Comparison of ENCODE assay signal across 8 cellular contexts in the genomic region with DNA sequence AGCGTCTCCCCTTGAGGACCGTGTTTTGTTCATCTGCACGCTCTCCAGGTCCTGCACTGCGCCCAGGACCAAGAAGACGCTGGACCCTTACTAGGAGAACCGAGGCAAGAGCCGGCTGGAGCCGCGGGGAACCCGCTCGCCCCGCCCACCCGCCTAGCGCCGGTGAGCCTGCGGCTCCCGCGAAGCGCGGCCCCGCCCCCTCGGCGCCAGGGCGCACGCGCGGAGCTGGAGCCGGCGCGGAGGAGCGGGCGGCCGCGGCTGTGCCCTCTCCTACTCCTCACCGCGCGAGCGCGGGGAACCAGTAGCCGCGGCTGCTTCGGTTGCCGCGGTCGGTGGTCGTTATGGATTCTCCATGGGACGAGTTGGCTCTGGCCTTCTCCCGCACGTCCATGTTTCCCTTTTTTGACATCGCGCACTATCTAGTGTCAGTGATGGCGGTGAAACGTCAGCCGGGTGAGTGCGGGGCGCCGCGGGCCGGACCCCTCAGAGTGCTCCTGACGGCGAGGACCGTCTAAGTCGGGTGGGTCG. TPM values are rescaled to one million over a fixed set of nuclear protein-coding genes. Genes with fewer than 3 reads are reported as not detected.
A peak's percentile ranks its signal among the peaks of the same experiment; 100 is the strongest.
DNase-seq lines count a peak whose midpoint lies in the region; ATAC-seq, FAIRE-seq and TF ChIP-seq lines count a peak whose summit lies in the region.

Gene TMEM38B, plus strand, starts transcription at position 222 of the 528 bp plus-strand sequence. Its CDS starts 120 bp downstream, at position 342.

- H3K4me1 Mint-ChIP-seq in IgD-negative memory B cell (peaks cover 15 to 31% (median 22%) of the 10 kb centered on the region in 3 donors), neural progenitor cell (peaks cover 30% of the 10 kb centered on the region)

- DNase-seq in EH (ENCODE audit: low read depth): peak; percentile 80
- DNase-seq in RCC 7860 (ENCODE audit: low spot score): peak; percentile 48
- peak; percentile 71 for DNase-seq in activated T-helper 9 cell treated with anti-CD3 and anti-CD28 coated beads, Interleukin-2, amount 50 U/mL, for 16 hours (ENCODE audit: low read depth)
- DNase-seq in foreskin fibroblast: peak; percentile 62 to 87
- DNase-seq in neural progenitor cell (ENCODE audit: low spot score): peak; percentile 95

- H3K36me3 Mint-ChIP-seq in IgD-negative memory B cell (peaks cover 1% of the 10 kb centered on the region), neural progenitor cell (peaks cover 10% of the 10 kb centered on the region)

- H3K9me3 Mint-ChIP-seq in IgD-negative memory B cell: no peaks in the 10 kb centered on the region
- H3K9me3 Mint-ChIP-seq in neural progenitor cell: no peaks in the 10 kb centered on the region

- peaks cover 10% of the 10 kb centered on the region for H4K20me1 ChIP-seq in neural progenitor cell (ENCODE audit: low read depth)

- H3K79me2 ChIP-seq in neural progenitor cell (ENCODE audit: low read depth): peaks cover 20% of the 10 kb centered on the region

- H3K4me3 Mint-ChIP-seq in IgD-negative memory B cell: peak within 1 kb of the TSS; percentile 86 to 94 (median 93)
- peak within 1 kb of the TSS; percentile 92 for H3K4me3 Mint-ChIP-seq in neural progenitor cell

- H3K27me3 Mint-ChIP-seq in IgD-negative memory B cell (peaks cover 12% of the 10 kb centered on the region), neural progenitor cell (ENCODE audit: insufficient read depth, low read depth) (no peaks in the 10 kb centered on the region)

- H3K36me3 ChIP-seq in neural progenitor cell (no peaks in the 10 kb centered on the region), stomach smooth muscle (ENCODE audit: control insufficient read depth in 2 of 2, insufficient read depth in 2 of 2, low read length in 2 of 2) (no peaks in the 10 kb centered on the region)

- H3F3A ChIP-seq in neural progenitor cell (ENCODE audit: low read depth): peaks cover 12% of the 10 kb centered on the region

- peak within 1 kb of the TSS; percentile 91 for H3K4me2 ChIP-seq in neural progenitor cell

- H3K27ac Mint-ChIP-seq in IgD-negative memory B cell (peak within 1 kb of the TSS; percentile 49 to 96 (median 89)), neural progenitor cell (peak within 1 kb of the TSS; percentile 72)

- H3K9me3 ChIP-seq in neural progenitor cell (ENCODE audit: low read depth) (no peaks in the 10 kb centered on the region), stomach smooth muscle (ENCODE audit: control insufficient read depth in 2 of 2, low read length in 2 of 2) (no peaks in the 10 kb centered on the region)

- peak; percentile 77 for ATAC-seq in GM21717 (IDR thresholded peaks at IDR 0.05; ENCODE audit: unreplicated experiment)

- peaks cover 19% of the 10 kb centered on the region for H3K4me1 ChIP-seq in neural progenitor cell
- H3K4me1 ChIP-seq in stomach smooth muscle (ENCODE audit: control insufficient read depth, insufficient read depth, low read length): peaks cover 7% of the 10 kb centered on the region

- no peak for TF ChIP-seq CTCF in foreskin fibroblast (IDR thresholded peaks at IDR 0.05; ENCODE audit: low read depth, low read length)
- no peak for TF ChIP-seq CTCF in neural progenitor cell (IDR thresholded peaks at IDR 0.05)

- H3K9ac ChIP-seq in neural progenitor cell (no peak within 1 kb of the TSS), stomach smooth muscle (ENCODE audit: low read length in 2 of 2) (peak within 1 kb of the TSS; percentile 51 to 52)

- H2AFZ ChIP-seq in neural progenitor cell (replicated peaks): peak within 1 kb of the TSS; percentile 92

- H3K4me3 ChIP-seq in foreskin fibroblast (ENCODE audit: low read depth in 1 of 2, low read length in 2 of 2) (peak within 1 kb of the TSS; percentile 65 to 82), neural progenitor cell (peak within 1 kb of the TSS; percentile 73), stomach smooth muscle (ENCODE audit: low read length in 2 of 2) (peak within 1 kb of the TSS; percentile 79 to 81)

- H3K27me3 ChIP-seq in neural progenitor cell: peaks cover 82% of the 10 kb centered on the region
- H3K27me3 ChIP-seq in stomach smooth muscle (ENCODE audit: control insufficient read depth in 1 of 2, insufficient read depth in 2 of 2, low read length in 2 of 2): peaks cover 8 to 10% of the 10 kb centered on the region in 2 donors

- no peak within 1 kb of the TSS for H3K27ac ChIP-seq in neural progenitor cell
- no peak within 1 kb of the TSS for H3K27ac ChIP-seq in stomach smooth muscle (ENCODE audit: low read length)

- no peak for FAIRE-seq in RCC 7860 (lab: Jason Lieb, UNC)

RNA-seq across cellular contexts. Expression of gene TMEM38B, which starts in this region (rescaled TPM):
- 38.5 TPM for polyA plus RNA-seq in IgD-negative memory B cell
- total RNA-seq in neural progenitor cell (ENCODE audit: low replicate concordance): 20.2 and 21.1 TPM in 2 replicates
